Comparison of ENCODE assay signal across 8 cellular contexts in genomic region chr2:197706839-197707207, GRCh38. TPM values are rescaled to one million over a fixed set of nuclear protein-coding genes. Genes with fewer than 3 reads are reported as not detected.
DNase-seq lines count a peak whose midpoint lies in the region; ATAC-seq and TF ChIP-seq lines count a peak whose summit lies in the region.

No MANE protein-coding gene starts in this region.

- no peak overlapping the region for H2BK12ac ChIP-seq in H9 (ENCODE audit: insufficient read length, low read depth, low read length)

- H2BK20ac ChIP-seq in H9 (ENCODE audit: low read depth, low read length, poor library complexity, severe bottlenecking): no peak overlapping the region

- no peak overlapping the region for H3K27ac Mint-ChIP-seq in H9

- H3K9ac ChIP-seq in H9 (ENCODE audit: extremely low read depth, insufficient read length, low read length) (peak overlapping the region; percentile 56), SK-N-SH (no peak overlapping the region)

- H3F3A ChIP-seq in SK-N-SH (replicated peaks; ENCODE audit: insufficient read depth): peaks cover 5% of the 10 kb centered on the region

- CTCF ChIA-PET in SK-N-SH (lab: Yijun Ruan, JAX): interaction anchor here (0.6 to 2.3 kb wide), 10 partner anchors 10 to 596 kb away, joined by 3 to 19 read pairs (median 4); no protein-coding TSS in a partner anchor

- H3K18ac ChIP-seq in H9 (ENCODE audit: insufficient read length, low read depth, low read length): no peak overlapping the region

- no peak overlapping the region for H4K91ac ChIP-seq in H9 (ENCODE audit: insufficient read length, low read depth, low read length)

- H3K9me3 ChIP-seq in H9 (ENCODE audit: control insufficient read depth, low read depth, low read length): no peaks in the 10 kb centered on the region
- no peaks in the 10 kb centered on the region for H3K9me3 ChIP-seq in SK-N-SH
- no peaks in the 10 kb centered on the region for H3K9me3 ChIP-seq in gastrocnemius medialis

- H3K36me3 ChIP-seq in SK-N-SH (replicated peaks in 1 of 2; ENCODE audit: control insufficient read depth in 1 of 2, insufficient read depth in 2 of 2, low read length in 1 of 2) (peaks cover 0 to 18% of the 10 kb centered on the region in 2 experiments), gastrocnemius medialis (no peaks in the 10 kb centered on the region)

- intact Hi-C loops in gastrocnemius medialis (cut with DNase I; ENCODE audit: low total_unique reads): loop anchor here (2.0 to 10.0 kb wide), 5 partner anchors 78 to 1758 kb away; partner anchors contain the start of genes BOLL, COQ10B, PGAP1 and SF3B1

- no peak for TF ChIP-seq RAD21 in SK-N-SH (IDR thresholded peaks at IDR 0.05; ENCODE audit: low read length)

- H3K27me3 ChIP-seq in H9 (ENCODE audit: insufficient read depth, low read length) (no peaks in the 10 kb centered on the region), SK-N-SH (ENCODE audit: insufficient read depth) (no peaks in the 10 kb centered on the region), gastrocnemius medialis (no peaks in the 10 kb centered on the region)

- no peak for TF ChIP-seq POLR2A in gastrocnemius medialis (IDR thresholded peaks at IDR 0.05)

- no peak for TF ChIP-seq CTCF in H9 (conservative IDR thresholded peaks at IDR 0.05)
- no peak for TF ChIP-seq CTCF in SK-N-SH (IDR thresholded peaks at IDR 0.05)
- no peak for TF ChIP-seq CTCF in fibroblast of pulmonary artery (IDR thresholded peaks at IDR 0.05; ENCODE audit: low read length, missing control alignments)
- no peak for TF ChIP-seq CTCF in gastrocnemius medialis (IDR thresholded peaks at IDR 0.05 in 4 of 5, conservative IDR thresholded peaks at IDR 0.05 in 1 of 5)

- no peaks in the 10 kb centered on the region; the same call in 1 of the 2 replicates for H3K4me1 ChIP-seq in H9 (ENCODE audit: insufficient read depth, low read length)
- peaks cover 8 to 18% of the 10 kb centered on the region in 2 experiments; a peak in 3 of 4 replicates for H3K4me1 ChIP-seq in SK-N-SH (ENCODE audit: control insufficient read depth in 1 of 2, insufficient read depth in 2 of 2, low read depth in 1 of 2, low read length in 1 of 2)
- peaks cover 36 to 43% of the 10 kb centered on the region in 2 donors for H3K4me1 ChIP-seq in gastrocnemius medialis

- H4K20me1 ChIP-seq in H9 (ENCODE audit: control insufficient read depth, insufficient read depth, insufficient read length) (peaks cover 4% of the 10 kb centered on the region), SK-N-SH (ENCODE audit: insufficient read depth) (0 out of 2 replicates have a peak, but pooled peaks cover 5% of the 10 kb centered on the region)

- H2AK5ac ChIP-seq in H9 (ENCODE audit: insufficient read length, low read length): no peak overlapping the region

- H3K4me3 ChIP-seq in SK-N-SH (ENCODE audit: low read depth in 2 of 2, low read length in 1 of 2) (peak overlapping the region; percentile 94 to 97), fibroblast of pulmonary artery (replicated peaks; ENCODE audit: low read depth, low read length) (peak overlapping the region; percentile 90), gastrocnemius medialis (peak overlapping the region; percentile 78 to 97 (median 85))

- H3K4me1 Mint-ChIP-seq in H9: peaks cover 30 to 40% of the 10 kb centered on the region in 2 experiments

- H3K9me3 Mint-ChIP-seq in H9: no peaks in the 10 kb centered on the region

- peak overlapping the region; percentile 87 to 89 for H3K4me3 Mint-ChIP-seq in H9

- ATAC-seq in gastrocnemius medialis: no peak
- no peak for ATAC-seq in HG02885 (IDR thresholded peaks at IDR 0.05; ENCODE audit: poor library complexity, unreplicated experiment)
- no peak for ATAC-seq in HG03520 (IDR thresholded peaks at IDR 0.05; ENCODE audit: unreplicated experiment)

- no peak overlapping the region for H3K23ac ChIP-seq in H9 (ENCODE audit: insufficient read length, low read depth, low read length)

- H3K27me3 Mint-ChIP-seq in H9 (ENCODE audit: low read depth): no peaks in the 10 kb centered on the region

- WGBS in H9 (ENCODE audit: extremely low coverage, insufficient read length, low lambda C conversion rate): no CpG with 5 or more reads among the region's 5 CpGs
- 72% methylated on average over 3 of the region's 5 CpGs for WGBS in SK-N-SH (ENCODE audit: low lambda C conversion rate)

- no peak overlapping the region for H3K14ac ChIP-seq in H9 (ENCODE audit: insufficient read depth, low read length)

- POLR2A ChIA-PET in SK-N-SH (lab: Yijun Ruan, JAX): interaction anchor here (1.4 kb wide), 1 partner anchor 207 kb away, joined by 5 read pairs; the partner anchor contains the start of genes HSPD1 and HSPE1

- H3K56ac ChIP-seq in H9 (ENCODE audit: insufficient read length, low read depth, low read length): no peak overlapping the region

- DNase-seq in H9 (no peak), SK-N-SH (no peak), fibroblast of pulmonary artery (ENCODE audit: low read depth) (no peak), gastrocnemius medialis (no peak), NCI-H2029 treated with DMSO at 0.1 percent for 48 hours (lab: John Stamatoyannopoulos, UW) (no peak), iPS-NIHi7 (ENCODE audit: extremely low spot score) (no peak)

- no peak overlapping the region for H3T11ph ChIP-seq in H9 (ENCODE audit: low read length)

- H3K23me2 ChIP-seq in H9 (ENCODE audit: insufficient read length, low read depth, low read length, poor library complexity, severe bottlenecking): peaks cover 16% of the 10 kb centered on the region

- peak overlapping the region; percentile 62 for H3K4me2 ChIP-seq in H9 (ENCODE audit: insufficient read depth, insufficient read length, low read length)
- peak overlapping the region; percentile 96 for H3K4me2 ChIP-seq in SK-N-SH

- no peaks in the 10 kb centered on the region for H3K79me1 ChIP-seq in H9 (ENCODE audit: insufficient read depth, low read depth, low read length, poor library complexity, severe bottlenecking)

- H3K36me3 Mint-ChIP-seq in H9 (ENCODE audit: insufficient read depth in 1 of 3, low read depth in 3 of 3): peaks cover 0 to 20% (median 14%) of the 10 kb centered on the region in 3 experiments; a peak in 5 of 7 replicates

- no peak overlapping the region for H2BK5ac ChIP-seq in H9 (ENCODE audit: insufficient read length, low read length)

- H2BK15ac ChIP-seq in H9 (ENCODE audit: low read depth, low read length): no peak overlapping the region

- H4K5ac ChIP-seq in H9 (ENCODE audit: insufficient read length, low read depth, low read length): no peak overlapping the region

- in situ Hi-C loops in gastrocnemius medialis (cut with MboI; ENCODE audit: low sequenced_read_pairs in 4 of 4): loop anchor here (5.0 to 10.0 kb wide), 4 partner anchors 68 to 192 kb away; partner anchors contain the start of genes BOLL (in 2 of the 4) and MOB4 (in 1 of the 4)

- H2BK120ac ChIP-seq in H9 (ENCODE audit: low read depth, low read length, poor library complexity, severe bottlenecking): no peak overlapping the region

- no peak overlapping the region for H2AFZ ChIP-seq in H9 (ENCODE audit: low read length)
- no peak overlapping the region for H2AFZ ChIP-seq in SK-N-SH (ENCODE audit: low read depth)

- H3K27ac ChIP-seq in H9 (ENCODE audit: insufficient read length, low read depth, low read length): no peak overlapping the region
- H3K27ac ChIP-seq in SK-N-SH (ENCODE audit: low read depth in 2 of 2, low read length in 1 of 2): no peak overlapping the region
- H3K27ac ChIP-seq in gastrocnemius medialis: peak overlapping the region in 1 of 4 donors; percentile 80

- TF ChIP-seq EP300 in SK-N-SH (IDR thresholded peaks at IDR 0.05; ENCODE audit: borderline replicate concordance in 1 of 2, low read depth in 1 of 2, low read length in 1 of 2): no peak

- H3K9me2 ChIP-seq in SK-N-SH: no peaks in the 10 kb centered on the region

- H3K79me2 ChIP-seq in H9 (ENCODE audit: insufficient read depth, low read length): peaks cover 29% of the 10 kb centered on the region; the same call in 1 of the 2 replicates
- peaks cover 43% of the 10 kb centered on the region for H3K79me2 ChIP-seq in SK-N-SH (ENCODE audit: insufficient read depth)

- H4K8ac ChIP-seq in H9 (replicated peaks; ENCODE audit: insufficient read length, low read depth, low read length): no peak overlapping the region

- H3K4ac ChIP-seq in H9 (ENCODE audit: low read depth, low read length): no peak overlapping the region

TF ChIP-seq in SK-N-SH, 30 proteins besides CTCF, POLR2A, EP300 and RAD21:
- TF ChIP-seq USF1 (IDR thresholded peaks at IDR 0.05; ENCODE audit: borderline replicate concordance, low read depth) (no peak), TEAD4 (IDR thresholded peaks at IDR 0.05; ENCODE audit: borderline replicate concordance, insufficient read depth) (no peak), USF2 (IDR thresholded peaks at IDR 0.05; ENCODE audit: borderline replicate concordance, low read depth, low read length) (no peak), MXI1 (IDR thresholded peaks at IDR 0.05; ENCODE audit: low read depth, low read length) (no peak), ELF1 (IDR thresholded peaks at IDR 0.05) (no peak)
TF ChIP-seq in SK-N-SH: peak in this region for 0.

RNA-seq across cellular contexts. Expression of gene MARS2, which starts 1.7 kb away (rescaled TPM):
- total RNA-seq in H9 (2021): 20.9 and 21.0 TPM in 2 replicates
- 2.4 and 3.0 TPM in 2 replicates for polyA plus RNA-seq in SK-N-SH (2012; rRNA removed)
- polyA plus RNA-seq in SK-N-SH (2012; cell fraction: cytosol; rRNA removed): 1.9 and 2.7 TPM in 2 replicates
- polyA plus RNA-seq in SK-N-SH (2012; cell fraction: nucleus; rRNA removed): 1.6 and 2.1 TPM in 2 replicates
- 1 to 10 TPM; 3.4 to 8.9 (median 7.7) TPM for total RNA-seq in gastrocnemius medialis

RNA-seq across cellular contexts. Expression of gene RFTN2, which starts 31.4 kb away (rescaled TPM):
- 0.11 and 0.28 TPM in 2 replicates for total RNA-seq in H9 (2021)
- polyA plus RNA-seq in SK-N-SH (2012; rRNA removed): 0.05 and 0.08 TPM in 2 replicates
- polyA plus RNA-seq in SK-N-SH (2012; cell fraction: cytosol; rRNA removed): 0.06 and 0.10 TPM in 2 replicates
- polyA plus RNA-seq in SK-N-SH (2012; cell fraction: nucleus; rRNA removed): 0.04 TPM in 1 of 2 replicates, not detected in the other
- 1 to 10 TPM; 1.1 to 6.3 (median 3.2) TPM for total RNA-seq in gastrocnemius medialis
